8 cellular contexts compared by ENCODE assay signal in the genomic region with DNA sequence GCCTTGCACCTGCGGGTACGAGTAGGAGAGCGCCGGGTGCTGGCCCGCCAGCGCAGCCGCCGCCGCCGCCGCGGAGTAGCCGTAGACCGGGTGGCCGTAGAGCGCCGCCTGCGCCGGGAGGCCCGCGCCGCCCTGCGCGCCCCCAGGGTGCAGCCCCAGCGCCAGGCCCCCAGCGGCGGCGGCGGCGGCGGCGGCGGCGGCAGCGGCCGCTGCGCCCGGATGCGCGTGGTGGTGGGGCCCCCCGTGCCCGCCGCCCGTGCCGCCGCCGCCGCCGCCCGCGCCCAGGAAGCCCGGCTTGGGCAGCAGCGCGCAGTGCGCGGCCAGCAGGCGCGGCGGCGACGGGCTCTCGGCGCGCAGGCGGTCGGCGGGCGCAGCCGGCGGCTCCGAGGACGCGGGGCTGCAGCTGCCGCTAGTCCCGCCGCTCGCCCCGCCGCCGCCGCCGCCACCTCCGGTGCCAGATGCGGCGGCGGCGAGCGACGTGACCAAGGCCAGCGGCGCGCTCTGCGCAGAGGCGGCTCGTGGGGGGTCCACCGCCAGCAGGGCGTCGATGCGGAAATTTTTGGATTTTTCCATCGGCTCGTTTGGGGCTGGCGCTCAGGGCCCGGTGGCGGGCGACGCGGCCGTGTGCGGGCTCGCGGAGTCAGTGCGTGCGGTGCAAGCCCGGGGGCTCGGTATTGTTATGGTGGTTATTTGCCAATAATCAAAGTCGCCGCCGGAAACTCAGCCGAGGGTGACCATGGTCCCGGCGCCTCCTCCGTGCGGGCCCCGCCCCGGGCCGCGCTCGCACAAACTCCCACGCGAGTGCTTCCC. TPM values are rescaled to one million over a fixed set of nuclear protein-coding genes. Genes with fewer than 3 reads are reported as not detected.
DNase-seq lines count a peak whose midpoint lies in the region; ATAC-seq and TF ChIP-seq lines count a peak whose summit lies in the region.

No MANE protein-coding gene starts in this region.

- peak overlapping the region; percentile 30 for H3K9ac ChIP-seq in mesendoderm (ENCODE audit: low read length)

- H3K27me3 ChIP-seq in mesendoderm (ENCODE audit: insufficient read depth, low read length, poor library complexity) = peaks cover 70% of the 10 kb centered on the region
- H3K27me3 ChIP-seq in brain microvascular endothelial cell (replicated peaks) = peaks cover 96% of the 10 kb centered on the region

- no peak overlapping the region for H3K27ac Mint-ChIP-seq in activated T-helper 1 cell treated with anti-CD3 and anti-CD28 coated beads, Interleukin-12 subunit alpha, Interleukin-12 subunit beta, Interleukin-2, Interleukin-4 antibody, amounts not matched to agents 30 ng/mL and 10 ng/mL and 1 ng/mL, durations not matched to agents 14 hours and 24 hours and 36 hours
- no peak overlapping the region for H3K27ac Mint-ChIP-seq in immature natural killer cell

- H3K56ac ChIP-seq in mesendoderm (ENCODE audit: low read length) = peak overlapping the region; percentile 56

- no peak overlapping the region for H3K4ac ChIP-seq in mesendoderm (ENCODE audit: low read depth, low read length)

- no peak overlapping the region for H2BK120ac ChIP-seq in mesendoderm (ENCODE audit: low read depth, low read length)

- no peaks in the 10 kb centered on the region for H3K79me2 ChIP-seq in mesendoderm (ENCODE audit: control insufficient read depth, insufficient read depth, low read length)

- no peaks in the 10 kb centered on the region for H3K79me1 ChIP-seq in mesendoderm (ENCODE audit: low read length)

- intact Hi-C loops in activated T-helper 1 cell treated with anti-CD3 and anti-CD28 coated beads, Interleukin-12 subunit alpha, Interleukin-12 subunit beta, Interleukin-2, Interleukin-4 antibody, amounts not matched to agents 30 ng/mL and 10 ng/mL and 1 ng/mL, durations not matched to agents 14 hours and 24 hours and 36 hours (cut with micrococcal nuclease) = loop anchor here (2.0 to 5.0 kb wide), 3 partner anchors 681 to 1538 kb away; no protein-coding TSS in a partner anchor

- H4K5ac ChIP-seq in mesendoderm (ENCODE audit: low read length) = no peak overlapping the region

- H3K27ac ChIP-seq in mesendoderm (ENCODE audit: low read depth, low read length) (no peak overlapping the region), brain microvascular endothelial cell (no peak overlapping the region)

- TF ChIP-seq CTCF in brain microvascular endothelial cell (IDR thresholded peaks at IDR 0.05; ENCODE audit: low read depth, low read length, missing control alignments) = no peak

- no peaks in the 10 kb centered on the region for H3K9me3 Mint-ChIP-seq in activated T-helper 1 cell treated with anti-CD3 and anti-CD28 coated beads, Interleukin-12 subunit alpha, Interleukin-12 subunit beta, Interleukin-2, Interleukin-4 antibody, amounts not matched to agents 30 ng/mL and 10 ng/mL and 1 ng/mL, durations not matched to agents 14 hours and 24 hours and 36 hours
- H3K9me3 Mint-ChIP-seq in immature natural killer cell = peaks cover 0 to 1% (median 0%) of the 10 kb centered on the region in 6 donors

- peaks cover 76% of the 10 kb centered on the region for H3K27me3 Mint-ChIP-seq in activated T-helper 1 cell treated with anti-CD3 and anti-CD28 coated beads, Interleukin-12 subunit alpha, Interleukin-12 subunit beta, Interleukin-2, Interleukin-4 antibody, amounts not matched to agents 30 ng/mL and 10 ng/mL and 1 ng/mL, durations not matched to agents 14 hours and 24 hours and 36 hours (ENCODE audit: insufficient read depth)
- peaks cover 18 to 29% (median 28%) of the 10 kb centered on the region in 3 donors for H3K27me3 Mint-ChIP-seq in immature natural killer cell (ENCODE audit: low read depth in 3 of 3)

- H3K4me1 Mint-ChIP-seq in activated T-helper 1 cell treated with anti-CD3 and anti-CD28 coated beads, Interleukin-12 subunit alpha, Interleukin-12 subunit beta, Interleukin-2, Interleukin-4 antibody, amounts not matched to agents 30 ng/mL and 10 ng/mL and 1 ng/mL, durations not matched to agents 14 hours and 24 hours and 36 hours (ENCODE audit: low read depth) = no peaks in the 10 kb centered on the region
- peaks cover 4% of the 10 kb centered on the region in 2 donors for H3K4me1 Mint-ChIP-seq in immature natural killer cell

- H2BK15ac ChIP-seq in mesendoderm (replicated peaks; ENCODE audit: low read depth) = no peak overlapping the region

- no peak overlapping the region for H3K23ac ChIP-seq in mesendoderm (ENCODE audit: low read length)

- DNase-seq in 8988T = peak; percentile 65
- no peak for DNase-seq in activated T-helper 1 cell treated with anti-CD3 and anti-CD28 coated beads, Interleukin-12 subunit alpha, Interleukin-12 subunit beta, Interleukin-2, Interleukin-4 antibody, amounts not matched to agents 30 ng/mL and 10 ng/mL and 1 ng/mL, durations not matched to agents 14 hours and 24 hours and 36 hours (ENCODE audit: low spot score)
- no peak for DNase-seq in mesendoderm
- DNase-seq in immature natural killer cell = no peak
- DNase-seq in GF-D8 (lab: John Stamatoyannopoulos, UW) = no peak
- no peak for DNase-seq in brain microvascular endothelial cell

- H4K8ac ChIP-seq in mesendoderm (ENCODE audit: low read depth, low read length) = no peak overlapping the region

- H3K4me2 ChIP-seq in mesendoderm (ENCODE audit: low read length) = peak overlapping the region; percentile 79

- H2AK5ac ChIP-seq in mesendoderm (ENCODE audit: low read length) = no peak overlapping the region

- no peaks in the 10 kb centered on the region for H3K36me3 ChIP-seq in mesendoderm (ENCODE audit: control insufficient read depth, insufficient read depth, low read length)
- H3K36me3 ChIP-seq in brain microvascular endothelial cell (replicated peaks) = no peaks in the 10 kb centered on the region

- no peak overlapping the region for H2BK5ac ChIP-seq in mesendoderm (ENCODE audit: low read length)

- peak; percentile 34 for ATAC-seq in GM18868 (IDR thresholded peaks at IDR 0.05; ENCODE audit: unreplicated experiment)
- ATAC-seq in HG03064 (IDR thresholded peaks at IDR 0.05; ENCODE audit: low read depth, unreplicated experiment) = peak; percentile 27

- in situ Hi-C loops in brain microvascular endothelial cell (cut with HindIII; ENCODE audit: low pct_ligation_motif_present, low sequenced_read_pairs) = no loop called here

- H3K4me3 Mint-ChIP-seq in activated T-helper 1 cell treated with anti-CD3 and anti-CD28 coated beads, Interleukin-12 subunit alpha, Interleukin-12 subunit beta, Interleukin-2, Interleukin-4 antibody, amounts not matched to agents 30 ng/mL and 10 ng/mL and 1 ng/mL, durations not matched to agents 14 hours and 24 hours and 36 hours = peak overlapping the region; percentile 26
- no peak overlapping the region for H3K4me3 Mint-ChIP-seq in immature natural killer cell

- H3K18ac ChIP-seq in mesendoderm (ENCODE audit: low read length) = peak overlapping the region; percentile 40

- H3K36me3 Mint-ChIP-seq in activated T-helper 1 cell treated with anti-CD3 and anti-CD28 coated beads, Interleukin-12 subunit alpha, Interleukin-12 subunit beta, Interleukin-2, Interleukin-4 antibody, amounts not matched to agents 30 ng/mL and 10 ng/mL and 1 ng/mL, durations not matched to agents 14 hours and 24 hours and 36 hours (ENCODE audit: low read depth) = no peaks in the 10 kb centered on the region
- no peaks in the 10 kb centered on the region for H3K36me3 Mint-ChIP-seq in immature natural killer cell

- WGBS in mesendoderm (ENCODE audit: extremely low coverage, insufficient coverage, low lambda C conversion rate) = no CpG with 5 or more reads among the region's 130 CpGs

- H3K4me3 ChIP-seq in mesendoderm (ENCODE audit: low read length) (peak overlapping the region; percentile 30), brain microvascular endothelial cell (ENCODE audit: low read depth, low read length) (no peak overlapping the region)

- H3K4me1 ChIP-seq in mesendoderm (ENCODE audit: control insufficient read depth, low read depth, low read length) = peaks cover 9% of the 10 kb centered on the region

RNA-seq across cellular contexts. Expression of gene MNX1, which starts 0.5 kb away (rescaled TPM):
- not detected in 2 replicates for total RNA-seq in activated T-helper 1 cell treated with anti-CD3 and anti-CD28 coated beads, Interleukin-12 subunit alpha, Interleukin-12 subunit beta, Interleukin-2, Interleukin-4 antibody, amounts not matched to agents 30 ng/mL and 10 ng/mL and 1 ng/mL, durations not matched to agents 14 hours and 24 hours and 36 hours
- polyA plus RNA-seq in mesendoderm (2013, experiment 1 of 2) = 0.20 TPM
- polyA plus RNA-seq in mesendoderm (2013, experiment 2 of 2) = 0.24 TPM
- polyA plus RNA-seq in immature natural killer cell = not detected
